11 cellular contexts compared by ENCODE assay signal in genomic region chr20:32823737-32824588, GRCh38. TPM values are rescaled to one million over a fixed set of nuclear protein-coding genes. Genes with fewer than 3 reads are reported as not detected.
DNase-seq lines count a peak whose midpoint lies in the region; ATAC-seq and TF ChIP-seq lines count a peak whose summit lies in the region.
"Had no signal": no experiment of that assay in that cellular context is flagged by ENCODE, and none has a peak within 500 bp of the region (broad histone marks: within the 10 kb centered on the region; RNA-seq: fewer than 3 reads in every experiment).

No MANE protein-coding gene starts in this region.

- no peaks in the 10 kb centered on the region for H3K9me3 Mint-ChIP-seq in CD8-positive, alpha-beta T cell
- H3K9me3 Mint-ChIP-seq in IgD-negative memory B cell: no peaks in the 10 kb centered on the region
- no peaks in the 10 kb centered on the region for H3K9me3 Mint-ChIP-seq in nephron
- H3K9me3 Mint-ChIP-seq: dendritic cell treated with granulocyte-macrophage colony-stimulating factor and Interleukin-4, amounts not matched to agents 40 ng/mL and 50 ng/mL, for 4 days had no signal

- in situ Hi-C loops in brain microvascular endothelial cell (cut with HindIII; ENCODE audit: low pct_ligation_motif_present, low sequenced_read_pairs): no loop called here

- POLR2A ChIA-PET in CD8-positive, alpha-beta T cell (lab: Charles Lee): no interaction called here

- ATAC-seq in CD8-positive, alpha-beta T cell: no peak
- no peak for ATAC-seq in HG03097 (IDR thresholded peaks at IDR 0.05; ENCODE audit: low FRiP score, unreplicated experiment)
- no peak for ATAC-seq in GM19452 (IDR thresholded peaks at IDR 0.05; ENCODE audit: unreplicated experiment)

- no peaks in the 10 kb centered on the region for H3K9me3 ChIP-seq in CD8-positive, alpha-beta T cell (ENCODE audit: low read length)

- H3K27ac ChIP-seq in CD8-positive, alpha-beta T cell (ENCODE audit: low read depth, low read length): no peak overlapping the region
- peak overlapping the region; percentile 53 for H3K27ac ChIP-seq in brain microvascular endothelial cell

- H3K4me1 ChIP-seq in CD8-positive, alpha-beta T cell (ENCODE audit: insufficient read depth, low read length): peaks cover 49% of the 10 kb centered on the region

- H3K27ac Mint-ChIP-seq in CD8-positive, alpha-beta T cell: peak overlapping the region; percentile 57
- H3K27ac Mint-ChIP-seq in IgD-negative memory B cell (peak overlapping the region; percentile 42 to 96 (median 47)), nephron (peak overlapping the region in 2 of 3 experiments; percentile 24 to 37)

- no peak overlapping the region for H3K4me3 Mint-ChIP-seq in CD8-positive, alpha-beta T cell
- H3K4me3 Mint-ChIP-seq in IgD-negative memory B cell: peak overlapping the region in 3 of 4 donors; percentile 12 to 92 (median 35)
- peak overlapping the region in 1 of 3 experiments; percentile 9 for H3K4me3 Mint-ChIP-seq in nephron
- H3K4me3 Mint-ChIP-seq: dendritic cell treated with granulocyte-macrophage colony-stimulating factor and Interleukin-4, amounts not matched to agents 40 ng/mL and 50 ng/mL, for 4 days had no signal

- DNase-seq in CD8-positive, alpha-beta T cell: no peak
- DNase-seq in brain microvascular endothelial cell: no peak
- DNase-seq in hepatic stellate cell (ENCODE audit: low spot score): no peak
- no peak for DNase-seq in Kasumi-1 (lab: John Stamatoyannopoulos, UW)
- DNase-seq: NCI-H526 had no signal

- no peaks in the 10 kb centered on the region for H3K27me3 Mint-ChIP-seq in CD8-positive, alpha-beta T cell (ENCODE audit: low read depth)
- no peaks in the 10 kb centered on the region for H3K27me3 Mint-ChIP-seq in IgD-negative memory B cell
- no peaks in the 10 kb centered on the region for H3K27me3 Mint-ChIP-seq in nephron (ENCODE audit: low read depth)
- H3K27me3 Mint-ChIP-seq: dendritic cell treated with granulocyte-macrophage colony-stimulating factor and Interleukin-4, amounts not matched to agents 40 ng/mL and 50 ng/mL, for 4 days had no signal

- peaks cover 44% of the 10 kb centered on the region for H3K36me3 Mint-ChIP-seq in CD8-positive, alpha-beta T cell
- peaks cover 1% of the 10 kb centered on the region for H3K36me3 Mint-ChIP-seq in IgD-negative memory B cell
- H3K36me3 Mint-ChIP-seq in nephron (ENCODE audit: low read depth): peaks cover 16% of the 10 kb centered on the region

- TF ChIP-seq CTCF in CD8-positive, alpha-beta T cell (IDR thresholded peaks at IDR 0.05): no peak
- TF ChIP-seq CTCF in brain microvascular endothelial cell (IDR thresholded peaks at IDR 0.05; ENCODE audit: low read depth, low read length, missing control alignments) (no peak), nephron (IDR thresholded peaks at IDR 0.05; ENCODE audit: unreplicated experiment in 3 of 3) (no peak)

- no peaks in the 10 kb centered on the region for H3K27me3 ChIP-seq in CD8-positive, alpha-beta T cell (ENCODE audit: insufficient read depth, low read length)
- H3K27me3 ChIP-seq in brain microvascular endothelial cell (replicated peaks): no peaks in the 10 kb centered on the region

- H3K36me3 ChIP-seq in CD8-positive, alpha-beta T cell (ENCODE audit: insufficient read depth, low read length): peaks cover 5% of the 10 kb centered on the region
- peaks cover 19% of the 10 kb centered on the region for H3K36me3 ChIP-seq in brain microvascular endothelial cell (replicated peaks)

- intact Hi-C loops in CD8-positive, alpha-beta T cell (cut with DNase I, micrococcal nuclease): loop anchor here in 1 of 2 experiments (5.0 kb wide), 1 partner anchor 148 kb away; no protein-coding TSS in a partner anchor

- H3K4me3 ChIP-seq in CD8-positive, alpha-beta T cell (ENCODE audit: low read depth, low read length): no peak overlapping the region
- no peak overlapping the region for H3K4me3 ChIP-seq in brain microvascular endothelial cell (ENCODE audit: low read depth, low read length)

- CTCF ChIA-PET in CD8-positive, alpha-beta T cell (lab: Charles Lee): no interaction called here

- peaks cover 63% of the 10 kb centered on the region for H3K4me1 Mint-ChIP-seq in CD8-positive, alpha-beta T cell (ENCODE audit: low read depth)
- H3K4me1 Mint-ChIP-seq in IgD-negative memory B cell: peaks cover 39 to 43% (median 41%) of the 10 kb centered on the region in 3 donors
- peaks cover 48% of the 10 kb centered on the region for H3K4me1 Mint-ChIP-seq in nephron

RNA-seq across cellular contexts. Expression of gene MAPRE1, which starts 4.2 kb away (rescaled TPM):
- 100 to 1,000 TPM; 144 to 148 TPM for total RNA-seq in CD8-positive, alpha-beta T cell
- 65.3 TPM for polyA plus RNA-seq in IgD-negative memory B cell

RNA-seq across cellular contexts. Expression of gene EFCAB8, which starts 34.8 kb away (rescaled TPM):
- under 1 TPM; 0.75 to 0.92 TPM for total RNA-seq in CD8-positive, alpha-beta T cell
- polyA plus RNA-seq in IgD-negative memory B cell: not detected
- total RNA-seq: kidney epithelial cell had no signal
